Comparison of ENCODE assay signal across 21 cellular contexts in genomic region chr1:35725591-35725990, GRCh38. TPM values are rescaled to one million over a fixed set of nuclear protein-coding genes. Genes with fewer than 3 reads are reported as not detected.
A peak's percentile ranks its signal among the peaks of the same experiment; 100 is the strongest.
DNase-seq lines count a peak whose midpoint lies in the region; ATAC-seq and TF ChIP-seq lines count a peak whose summit lies in the region.
"Had no signal": no experiment of that assay in that cellular context is flagged by ENCODE, and none has a peak within 500 bp of the region (broad histone marks: within the 10 kb centered on the region; RNA-seq: fewer than 3 reads in every experiment).

No MANE protein-coding gene starts in this region.

- peaks cover 7% of the 10 kb centered on the region for H3K4me1 Mint-ChIP-seq in stimulated activated effector memory CD8-positive, alpha-beta T cell treated with anti-CD3 and anti-CD28 coated beads, Interleukin-12 subunit alpha, Interleukin-12 subunit beta, amount 100 ng/mL, for 72 hours
- H3K4me1 Mint-ChIP-seq: activated CD8-positive, alpha-beta memory T cell treated with anti-CD3 and anti-CD28 coated beads, Interleukin-2, amount 10 ng/mL, durations not matched to agents 7 days and 5 days had no signal

- ATAC-seq in stimulated activated effector memory CD8-positive, alpha-beta T cell treated with anti-CD3 and anti-CD28 coated beads, Interleukin-12 subunit alpha, Interleukin-12 subunit beta, amount 100 ng/mL, for 72 hours: no peak
- ATAC-seq in HG03521 (IDR thresholded peaks at IDR 0.05; ENCODE audit: unreplicated experiment): no peak
- ATAC-seq: activated CD8-positive, alpha-beta memory T cell treated with anti-CD3 and anti-CD28 coated beads, Interleukin-2, amount 10 ng/mL, durations not matched to agents 7 days and 5 days; left ventricle myocardium superior had no signal

- no peak overlapping the region for H3K27ac Mint-ChIP-seq in stimulated activated effector memory CD8-positive, alpha-beta T cell treated with anti-CD3 and anti-CD28 coated beads, Interleukin-12 subunit alpha, Interleukin-12 subunit beta, amount 100 ng/mL, for 72 hours
- H3K27ac Mint-ChIP-seq: activated CD8-positive, alpha-beta memory T cell treated with anti-CD3 and anti-CD28 coated beads, Interleukin-2, amount 10 ng/mL, durations not matched to agents 7 days and 5 days; nephron had no signal

- H3K9me3 Mint-ChIP-seq in stimulated activated effector memory CD8-positive, alpha-beta T cell treated with anti-CD3 and anti-CD28 coated beads, Interleukin-12 subunit alpha, Interleukin-12 subunit beta, amount 100 ng/mL, for 72 hours: no peaks in the 10 kb centered on the region
- H3K9me3 Mint-ChIP-seq: nephron had no signal

- H3K36me3 Mint-ChIP-seq in stimulated activated effector memory CD8-positive, alpha-beta T cell treated with anti-CD3 and anti-CD28 coated beads, Interleukin-12 subunit alpha, Interleukin-12 subunit beta, amount 100 ng/mL, for 72 hours: no peaks in the 10 kb centered on the region

- no peak for TF ChIP-seq CTCF in fibroblast of mammary gland (conservative IDR thresholded peaks at IDR 0.05; ENCODE audit: control insufficient read depth, insufficient read depth, low read depth, low read length)

- H3K4me3 ChIP-seq in fibroblast of mammary gland (ENCODE audit: control insufficient read depth, low read depth, low read length): no peak overlapping the region
- H3K4me3 ChIP-seq: Peyer's patch, skin epidermis, uterus had no signal

- DNase-seq in AG08395 (ENCODE audit: low spot score): peak; percentile 44
- DNase-seq in RPMI7951 (ENCODE audit: low read depth): peak; percentile 42
- peak; percentile 32 for DNase-seq in fibroblast of mammary gland (ENCODE audit: low read depth)
- peak; percentile 44 for DNase-seq in middle frontal gyrus (ENCODE audit: extremely low spot score, low spot score)
- no peak for DNase-seq in stimulated activated effector memory CD8-positive, alpha-beta T cell treated with anti-CD3 and anti-CD28 coated beads, Interleukin-12 subunit alpha, Interleukin-12 subunit beta, amount 100 ng/mL, for 72 hours (ENCODE audit: low spot score in 2 of 2)
- DNase-seq in activated gamma-delta T cell treated with Interleukin-2 at 50 U/mL for 16 hours: no peak
- no peak for DNase-seq in A172 (ENCODE audit: low spot score)
- DNase-seq: activated CD8-positive, alpha-beta memory T cell treated with anti-CD3 and anti-CD28 coated beads, Interleukin-2, amount 10 ng/mL, durations not matched to agents 7 days and 5 days; activated naive CD4-positive, alpha-beta T cell treated with anti-CD3 and anti-CD28 coated beads, Interleukin-2, amount 50 U/mL, for 16 hours; Calu3; central memory CD4-positive, alpha-beta T cell; H7; KG1; left ventricle myocardium superior; NCI-H1105 treated with DMSO at 0.1 percent for 48 hours; Peyer's patch; stimulated activated naive CD4-positive, alpha-beta T cell treated with Interleukin-2 at 50 U/mL for 16 hours; uterus had no signal

- no peak overlapping the region for H3K4me3 Mint-ChIP-seq in stimulated activated effector memory CD8-positive, alpha-beta T cell treated with anti-CD3 and anti-CD28 coated beads, Interleukin-12 subunit alpha, Interleukin-12 subunit beta, amount 100 ng/mL, for 72 hours
- H3K4me3 Mint-ChIP-seq: activated CD8-positive, alpha-beta memory T cell treated with anti-CD3 and anti-CD28 coated beads, Interleukin-2, amount 10 ng/mL, durations not matched to agents 7 days and 5 days had no signal

RNA-seq across cellular contexts. Expression of gene C1orf216, which starts 6.9 kb away (rescaled TPM):
- total RNA-seq in RPMI7951 (2014; rRNA removed; shearing (Covaris generic)): 15.1 and 17.8 TPM in 2 replicates
- 14.4 and 17.6 TPM in 2 replicates for total RNA-seq in A172 (2014; rRNA removed; shearing (Covaris generic))

RNA-seq across cellular contexts. Expression of gene CLSPN, which starts 44.2 kb away (rescaled TPM):
- 19.0 and 20.5 TPM in 2 replicates for total RNA-seq in RPMI7951 (2014; rRNA removed; shearing (Covaris generic))
- 13.5 and 18.2 TPM in 2 replicates for total RNA-seq in A172 (2014; rRNA removed; shearing (Covaris generic))

Comparison
In these comparisons a context has a peak if more than half of its experiments do, and no peak if none do; other contexts are left out.
1. DNase-seq: peak in AG08395 (single experiment), RPMI7951 (single experiment), fibroblast of mammary gland (single experiment) and middle frontal gyrus (single experiment); none in stimulated activated effector memory CD8-positive, alpha-beta T cell treated with anti-CD3 and anti-CD28 coated beads, Interleukin-12 subunit alpha, Interleukin-12 subunit beta, amount 100 ng/mL, for 72 hours (0 of 2), activated gamma-delta T cell treated with Interleukin-2 at 50 U/mL for 16 hours (single experiment) and A172 (single experiment).